1 cellular context compared by ENCODE assay signal in genomic region chr7:105982388-105982787, GRCh38.
TF ChIP-seq lines count a peak whose summit lies in the region.

No MANE protein-coding gene starts in this region.

TF ChIP-seq in GM23338, 12 proteins besides CTCF, POLR2A, EP300 and RAD21 (continued from another document):
- TF ChIP-seq, protein P1, sequence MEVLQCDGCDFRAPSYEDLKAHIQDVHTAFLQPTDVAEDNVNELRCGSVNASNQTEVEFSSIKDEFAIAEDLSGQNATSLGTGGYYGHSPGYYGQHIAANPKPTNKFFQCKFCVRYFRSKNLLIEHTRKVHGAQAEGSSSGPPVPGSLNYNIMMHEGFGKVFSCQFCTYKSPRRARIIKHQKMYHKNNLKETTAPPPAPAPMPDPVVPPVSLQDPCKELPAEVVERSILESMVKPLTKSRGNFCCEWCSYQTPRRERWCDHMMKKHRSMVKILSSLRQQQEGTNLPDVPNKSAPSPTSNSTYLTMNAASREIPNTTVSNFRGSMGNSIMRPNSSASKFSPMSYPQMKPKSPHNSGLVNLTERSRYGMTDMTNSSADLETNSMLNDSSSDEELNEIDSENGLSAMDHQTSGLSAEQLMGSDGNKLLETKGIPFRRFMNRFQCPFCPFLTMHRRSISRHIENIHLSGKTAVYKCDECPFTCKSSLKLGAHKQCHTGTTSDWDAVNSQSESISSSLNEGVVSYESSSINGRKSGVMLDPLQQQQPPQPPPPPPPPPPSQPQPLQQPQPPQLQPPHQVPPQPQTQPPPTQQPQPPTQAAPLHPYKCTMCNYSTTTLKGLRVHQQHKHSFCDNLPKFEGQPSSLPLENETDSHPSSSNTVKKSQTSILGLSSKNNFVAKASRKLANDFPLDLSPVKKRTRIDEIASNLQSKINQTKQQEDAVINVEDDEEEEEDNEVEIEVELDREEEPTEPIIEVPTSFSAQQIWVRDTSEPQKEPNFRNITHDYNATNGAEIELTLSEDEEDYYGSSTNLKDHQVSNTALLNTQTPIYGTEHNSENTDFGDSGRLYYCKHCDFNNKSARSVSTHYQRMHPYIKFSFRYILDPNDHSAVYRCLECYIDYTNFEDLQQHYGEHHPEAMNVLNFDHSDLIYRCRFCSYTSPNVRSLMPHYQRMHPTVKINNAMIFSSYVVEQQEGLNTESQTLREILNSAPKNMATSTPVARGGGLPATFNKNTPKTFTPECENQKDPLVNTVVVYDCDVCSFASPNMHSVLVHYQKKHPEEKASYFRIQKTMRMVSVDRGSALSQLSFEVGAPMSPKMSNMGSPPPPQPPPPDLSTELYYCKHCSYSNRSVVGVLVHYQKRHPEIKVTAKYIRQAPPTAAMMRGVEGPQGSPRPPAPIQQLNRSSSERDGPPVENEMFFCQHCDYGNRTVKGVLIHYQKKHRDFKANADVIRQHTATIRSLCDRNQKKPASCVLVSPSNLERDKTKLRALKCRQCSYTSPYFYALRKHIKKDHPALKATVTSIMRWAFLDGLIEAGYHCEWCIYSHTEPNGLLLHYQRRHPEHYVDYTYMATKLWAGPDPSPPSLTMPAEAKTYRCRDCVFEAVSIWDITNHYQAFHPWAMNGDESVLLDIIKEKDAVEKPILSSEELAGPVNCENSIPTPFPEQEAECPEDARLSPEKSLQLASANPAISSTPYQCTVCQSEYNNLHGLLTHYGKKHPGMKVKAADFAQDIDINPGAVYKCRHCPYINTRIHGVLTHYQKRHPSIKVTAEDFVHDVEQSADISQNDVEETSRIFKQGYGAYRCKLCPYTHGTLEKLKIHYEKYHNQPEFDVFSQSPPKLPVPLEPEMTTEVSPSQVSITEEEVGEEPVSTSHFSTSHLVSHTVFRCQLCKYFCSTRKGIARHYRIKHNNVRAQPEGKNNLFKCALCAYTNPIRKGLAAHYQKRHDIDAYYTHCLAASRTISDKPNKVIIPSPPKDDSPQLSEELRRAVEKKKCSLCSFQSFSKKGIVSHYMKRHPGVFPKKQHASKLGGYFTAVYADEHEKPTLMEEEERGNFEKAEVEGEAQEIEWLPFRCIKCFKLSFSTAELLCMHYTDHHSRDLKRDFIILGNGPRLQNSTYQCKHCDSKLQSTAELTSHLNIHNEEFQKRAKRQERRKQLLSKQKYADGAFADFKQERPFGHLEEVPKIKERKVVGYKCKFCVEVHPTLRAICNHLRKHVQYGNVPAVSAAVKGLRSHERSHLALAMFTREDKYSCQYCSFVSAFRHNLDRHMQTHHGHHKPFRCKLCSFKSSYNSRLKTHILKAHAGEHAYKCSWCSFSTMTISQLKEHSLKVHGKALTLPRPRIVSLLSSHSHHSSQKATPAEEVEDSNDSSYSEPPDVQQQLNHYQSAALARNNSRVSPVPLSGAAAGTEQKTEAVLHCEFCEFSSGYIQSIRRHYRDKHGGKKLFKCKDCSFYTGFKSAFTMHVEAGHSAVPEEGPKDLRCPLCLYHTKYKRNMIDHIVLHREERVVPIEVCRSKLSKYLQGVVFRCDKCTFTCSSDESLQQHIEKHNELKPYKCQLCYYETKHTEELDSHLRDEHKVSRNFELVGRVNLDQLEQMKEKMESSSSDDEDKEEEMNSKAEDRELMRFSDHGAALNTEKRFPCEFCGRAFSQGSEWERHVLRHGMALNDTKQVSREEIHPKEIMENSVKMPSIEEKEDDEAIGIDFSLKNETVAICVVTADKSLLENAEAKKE (CRISPR knock-in tag; IDR thresholded peaks at IDR 0.05): no peak
- TF ChIP-seq EZH2phosphoT487 (IDR thresholded peaks at IDR 0.05; ENCODE audit: unreplicated experiment): no peak
- no peak for TF ChIP-seq NANOG (IDR thresholded peaks at IDR 0.05; ENCODE audit: borderline replicate concordance)
- TF ChIP-seq CREB1 (CRISPR knock-in tag; IDR thresholded peaks at IDR 0.05; ENCODE audit: low read depth): no peak
- TF ChIP-seq ETS1 (IDR thresholded peaks at IDR 0.05): no peak
- TF ChIP-seq REST (IDR thresholded peaks at IDR 0.05; ENCODE audit: unreplicated experiment): no peak
